In the genomic region with DNA sequence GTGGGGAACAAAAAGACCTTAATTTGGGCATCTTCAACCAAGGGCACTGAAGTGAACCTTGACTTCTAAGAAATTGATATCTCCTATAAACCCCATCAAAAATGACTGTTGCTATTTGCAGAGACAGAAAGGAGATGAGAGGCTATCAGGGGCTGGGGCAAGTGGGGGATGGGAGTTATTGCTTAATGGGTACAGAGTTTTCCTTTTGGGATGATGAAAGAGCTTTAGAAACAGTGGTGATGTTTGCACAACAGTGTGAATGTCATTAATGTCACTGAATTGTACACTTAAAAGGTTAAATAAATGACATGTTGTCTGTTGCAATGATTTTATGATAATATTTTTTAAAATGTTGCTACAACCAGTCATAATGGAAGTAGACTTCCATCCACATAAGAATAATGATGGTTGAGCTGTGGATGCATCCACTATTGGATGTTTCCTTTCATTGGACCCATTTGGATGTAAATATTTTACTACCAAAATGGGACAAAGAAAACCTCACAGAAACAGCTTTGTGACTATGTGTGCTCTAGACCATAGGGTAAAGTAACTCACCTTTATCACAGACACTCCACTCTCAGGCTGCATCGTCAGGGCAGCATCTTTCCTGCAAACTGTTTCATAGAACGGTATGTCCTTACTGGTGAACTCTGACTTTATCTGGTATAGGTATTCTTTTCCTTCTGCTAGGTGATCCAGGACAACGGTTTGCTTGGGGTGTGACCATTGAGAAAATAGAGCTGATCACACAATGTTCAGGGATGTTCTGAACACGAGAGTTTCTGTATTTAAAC, we compare ENCODE assay signal across 2 cellular contexts.
TF ChIP-seq lines count a peak whose summit lies in the region.

No MANE protein-coding gene starts in this region.

TF ChIP-seq in endothelial cell of umbilical vein, 7 proteins besides CTCF, POLR2A, EP300 and RAD21:
- TF ChIP-seq GATA2 (IDR thresholded peaks at IDR 0.05; ENCODE audit: insufficient read depth, insufficient read length, low read depth, low read length) (no peak), MYC (IDR thresholded peaks at IDR 0.05; ENCODE audit: low read depth, low read length) (no peak), POLR2AphosphoS5 (IDR thresholded peaks at IDR 0.05; ENCODE audit: insufficient read depth, low read depth, low read length) (no peak), JUN (IDR thresholded peaks at IDR 0.05; ENCODE audit: borderline replicate concordance, insufficient read depth, insufficient read length, low read depth) (no peak), EZH2 (IDR thresholded peaks at IDR 0.05; ENCODE audit: borderline replicate concordance, low read depth, low read length, severe bottlenecking) (no peak), MAX (IDR thresholded peaks at IDR 0.05; ENCODE audit: insufficient read depth, insufficient read length) (no peak), FOS (IDR thresholded peaks at IDR 0.05; ENCODE audit: borderline replicate concordance, insufficient read depth, low read length) (no peak)

TF ChIP-seq in liver, 16 proteins besides CTCF, POLR2A, EP300 and RAD21:
- TF ChIP-seq FOXA1 (IDR thresholded peaks at IDR 0.05), result peak; percentile 11
- no peak for TF ChIP-seq REST (IDR thresholded peaks at IDR 0.05)
- TF ChIP-seq FOXA2 (IDR thresholded peaks at IDR 0.05), result peak; percentile 34
- TF ChIP-seq SP1 (IDR thresholded peaks at IDR 0.05), result peak; percentile 32
- TF ChIP-seq NR2F2 (IDR thresholded peaks at IDR 0.05), result peak; percentile 10
- TF ChIP-seq YY1 (IDR thresholded peaks at IDR 0.05), result no peak
- TF ChIP-seq HNF4A (conservative IDR thresholded peaks at IDR 0.05), result peak; percentile 82 to 83
- peak; percentile 87 for TF ChIP-seq ATF3 (IDR thresholded peaks at IDR 0.05)
- TF ChIP-seq GABPA (IDR thresholded peaks at IDR 0.05 in 1 of 2, conservative IDR thresholded peaks at IDR 0.05 in 1 of 2), result no peak
- peak in 1 of 2 donors; percentile 65 for TF ChIP-seq JUND (IDR thresholded peaks at IDR 0.05)
- TF ChIP-seq ZBTB33 (IDR thresholded peaks at IDR 0.05), result peak; percentile 33
- peak in 1 of 2 donors; percentile 47 for TF ChIP-seq EGR1 (IDR thresholded peaks at IDR 0.05; ENCODE audit: low read depth in 2 of 2)
- no peak for TF ChIP-seq TAF1 (conservative IDR thresholded peaks at IDR 0.05)
- TF ChIP-seq MAX (IDR thresholded peaks at IDR 0.05), result peak; percentile 28
- peak; percentile 66 for TF ChIP-seq HNF4G (IDR thresholded peaks at IDR 0.05)
- peak; percentile 58 to 83 for TF ChIP-seq RXRA (IDR thresholded peaks at IDR 0.05)
